ENCODE assay signal across 8 cellular contexts in genomic region chr16:4624827-4625616, GRCh38. TPM values are rescaled to one million over a fixed set of nuclear protein-coding genes. Genes with fewer than 3 reads are reported as not detected.
A peak's percentile ranks its signal among the peaks of the same experiment; 100 is the strongest.
DNase-seq lines count a peak whose midpoint lies in the region; ATAC-seq lines count a peak whose summit lies in the region.

No MANE protein-coding gene starts in this region.

- peaks cover 0 to 12% (median 5%) of the 10 kb centered on the region in 5 donors for H3K36me3 Mint-ChIP-seq in naive thymus-derived CD4-positive, alpha-beta T cell

- H3K4me3 ChIP-seq in naive thymus-derived CD4-positive, alpha-beta T cell (ENCODE audit: low read length) = peak overlapping the region; percentile 72

- H3K9me3 Mint-ChIP-seq in naive thymus-derived CD4-positive, alpha-beta T cell = no peaks in the 10 kb centered on the region

- peaks cover 26 to 45% (median 40%) of the 10 kb centered on the region in 7 donors for H3K4me1 Mint-ChIP-seq in naive thymus-derived CD4-positive, alpha-beta T cell

- H3K9me3 ChIP-seq in naive thymus-derived CD4-positive, alpha-beta T cell (ENCODE audit: control insufficient read depth in 2 of 3, low read length in 3 of 3) = no peaks in the 10 kb centered on the region

- CTCF ChIA-PET in naive thymus-derived CD4-positive, alpha-beta T cell (lab: Charles Lee) = interaction anchor here (0.6 to 1.6 kb wide), 12 partner anchors 8 to 208 kb away, joined by 3 to 7 read pairs (median 4); partner anchors contain the start of genes ANKS3, DNAAF8 and NUDT16L1

- intact Hi-C loops in naive thymus-derived CD4-positive, alpha-beta T cell (cut with micrococcal nuclease) = loop anchor here (1.0 to 5.0 kb wide), 22 partner anchors 9 to 333 kb away; partner anchors contain the start of genes GLYR1 (in 2 of the 2), NUDT16L1 (in 2 of the 2), ROGDI (in 2 of the 2) and UBN1 (in 2 of the 2)

- H3K27me3 ChIP-seq in naive thymus-derived CD4-positive, alpha-beta T cell (ENCODE audit: control insufficient read depth in 2 of 2, insufficient read depth in 2 of 2, low read length in 2 of 2) = no peaks in the 10 kb centered on the region

- POLR2A ChIA-PET in naive thymus-derived CD4-positive, alpha-beta T cell (lab: Charles Lee) = interaction anchor here (0.5 to 4.2 kb wide), 13 partner anchors 9 to 205 kb away, joined by 3 to 28 read pairs (median 4); partner anchors contain the start of genes ANKS3, DNAAF8 and NUDT16L1

- ATAC-seq in GM18517 (IDR thresholded peaks at IDR 0.05; ENCODE audit: unreplicated experiment) (peak; percentile 65), HG02678 (IDR thresholded peaks at IDR 0.05; ENCODE audit: unreplicated experiment) (peak; percentile 46), esophagus mucosa (peak; percentile 48)
- peak; percentile 55 for ATAC-seq in naive thymus-derived CD4-positive, alpha-beta T cell

- H3K4me3 Mint-ChIP-seq in naive thymus-derived CD4-positive, alpha-beta T cell = peak overlapping the region; percentile 91 to 99 (median 94)

- DNase-seq in NCI-H226 (peak; percentile 53), activated T-cell treated with anti-CD3 and anti-CD28 coated beads for 4 hours (peak; percentile 63), SHP77 treated with DMSO at 0.1 percent for 48 hours (lab: John Stamatoyannopoulos, UW) (no peak)
- peak; percentile 15 to 82 (median 28) for DNase-seq in naive thymus-derived CD4-positive, alpha-beta T cell
- DNase-seq in stimulated activated naive CD4-positive, alpha-beta T cell treated with Interleukin-2 at 50 U/mL for 16 hours (lab: John Stamatoyannopoulos, UW) = peak; percentile 72

- peak overlapping the region; percentile 83 to 98 (median 95) for H3K27ac Mint-ChIP-seq in naive thymus-derived CD4-positive, alpha-beta T cell

- H3K36me3 ChIP-seq in naive thymus-derived CD4-positive, alpha-beta T cell (ENCODE audit: control insufficient read depth in 2 of 3, insufficient read depth in 3 of 3, low read length in 3 of 3) = no peaks in the 10 kb centered on the region

- peaks cover 18 to 21% of the 10 kb centered on the region in 2 donors for H3K4me1 ChIP-seq in naive thymus-derived CD4-positive, alpha-beta T cell (ENCODE audit: control insufficient read depth in 2 of 2, insufficient read depth in 2 of 2, low read length in 2 of 2)

- H3K27me3 Mint-ChIP-seq in naive thymus-derived CD4-positive, alpha-beta T cell = no peaks in the 10 kb centered on the region

- peak overlapping the region; percentile 83 for H3K27ac ChIP-seq in naive thymus-derived CD4-positive, alpha-beta T cell (ENCODE audit: low read depth, low read length)

RNA-seq across cellular contexts. Expression of gene MGRN1, which starts 0.4 kb away (rescaled TPM):
- total RNA-seq in esophagus mucosa = 19.2 TPM
- 100 to 1,000 TPM in 1 of 5 experiments, 10 to 100 TPM in 4; 62.6 to 103 (median 81.2) TPM for total RNA-seq in naive thymus-derived CD4-positive, alpha-beta T cell
- polyA plus RNA-seq in naive thymus-derived CD4-positive, alpha-beta T cell = 1 to 10 TPM; 4.9 to 10.0 TPM

RNA-seq across cellular contexts. Expression of gene UBALD1, which starts 10.3 kb away (rescaled TPM):
- 12.7 TPM for total RNA-seq in esophagus mucosa
- total RNA-seq in naive thymus-derived CD4-positive, alpha-beta T cell = 10 to 100 TPM; 21.8 to 36.5 (median 29.7) TPM
- 1 to 10 TPM; 1.6 to 2.5 TPM for polyA plus RNA-seq in naive thymus-derived CD4-positive, alpha-beta T cell
